ENCODE assay signal across 29 cellular contexts in genomic region chr3:45080824-45081223, GRCh38. TPM values are rescaled to one million over a fixed set of nuclear protein-coding genes. Genes with fewer than 3 reads are reported as not detected.
"Had no signal": no experiment of that assay in that cellular context is flagged by ENCODE, and none has a peak within 500 bp of the region (broad histone marks: within the 10 kb centered on the region; RNA-seq: fewer than 3 reads in every experiment).

No MANE protein-coding gene starts in this region.

- H3K4me1 Mint-ChIP-seq: activated naive CD4-positive, alpha-beta T cell treated with anti-CD3 and anti-CD28 coated beads, Interleukin-2, amount 50 U/mL, for 24 hours; activated T-helper 17 cell treated with anti-CD3 and anti-CD28 coated beads, Interleukin-2, amount 50 U/mL, for 72 hours had no signal

- H3K9me3 ChIP-seq: MG63, SJSA1, SK-N-SH had no signal

- H3K36me3 Mint-ChIP-seq: activated naive CD4-positive, alpha-beta T cell treated with anti-CD3 and anti-CD28 coated beads, Interleukin-2, amount 50 U/mL, for 24 hours had no signal

- DNase-seq: activated CD4-positive, alpha-beta T cell treated with anti-CD3 and anti-CD28 coated beads, Interleukin-2, amount 10 ng/mL, durations not matched to agents 24 days and 14 days; activated CD4-positive, alpha-beta T cell treated with anti-CD3 and anti-CD28 coated beads, Interleukin-2, amount 50 U/mL, for 4 hours; activated CD8-positive, alpha-beta T cell treated with anti-CD3 and anti-CD28 coated beads for 36 hours; activated gamma-delta T cell; activated naive CD4-positive, alpha-beta T cell treated with Interleukin-2 at 50 U/mL for 16 hours; activated T-cell treated with anti-CD3 and anti-CD28 coated beads, Interleukin-2, amount 50 U/mL, for 1 hour; activated T-cell treated with anti-CD3 and anti-CD28 coated beads, Interleukin-2, amount 50 U/mL, for 72 hours; anterior cingulate cortex; brain microvascular endothelial cell; central memory CD4-positive, alpha-beta T cell; MG63; NCI-H1105; NCI-H1417 treated with DMSO at 0.1 percent for 48 hours; NCI-H187 treated with DMSO at 0.1 percent for 48 hours; NCI-H2081; NCI-H2171 treated with DMSO at 0.1 percent for 48 hours; NCI-H2227 treated with DMSO at 0.1 percent for 48 hours; NCI-H446; NCI-H510A treated with DMSO at 0.1 percent for 48 hours; RPMI8226; SHP77 treated with DMSO at 0.1 percent for 48 hours; SK-N-SH had no signal

- H3K9ac ChIP-seq: SK-N-SH had no signal

- H3K36me3 ChIP-seq: brain microvascular endothelial cell, MG63, SJSA1 had no signal

- H3K27ac Mint-ChIP-seq: activated CD4-positive, alpha-beta T cell treated with anti-CD3 and anti-CD28 coated beads, Interleukin-2, amount 10 ng/mL, durations not matched to agents 24 days and 14 days; activated CD8-positive, alpha-beta T cell treated with anti-CD3 and anti-CD28 coated beads for 36 hours; activated naive CD4-positive, alpha-beta T cell treated with anti-CD3 and anti-CD28 coated beads, Interleukin-2, amount 50 U/mL, for 24 hours; activated T-cell treated with anti-CD3 and anti-CD28 coated beads, Interleukin-2, amount 50 U/mL, for 72 hours; activated T-helper 17 cell treated with anti-CD3 and anti-CD28 coated beads, Interleukin-2, amount 50 U/mL, for 72 hours; T-helper 1 cell treated with Interleukin-12 subunit alpha and Interleukin-12 subunit beta and Interleukin-4 antibody, amounts not matched to agents 30 μg/mL and 1 μg/mL, for 36 hours; T-helper 2 cell treated with Interferon-gamma antibody and Interleukin-4, amounts not matched to agents 5 μg/mL and 100 μg/mL, for 36 hours had no signal

- H3K4me3 Mint-ChIP-seq: activated CD4-positive, alpha-beta T cell treated with anti-CD3 and anti-CD28 coated beads, Interleukin-2, amount 10 ng/mL, durations not matched to agents 24 days and 14 days; activated CD8-positive, alpha-beta T cell treated with anti-CD3 and anti-CD28 coated beads for 36 hours; activated naive CD4-positive, alpha-beta T cell treated with anti-CD3 and anti-CD28 coated beads, Interleukin-2, amount 50 U/mL, for 24 hours; activated T-cell treated with anti-CD3 and anti-CD28 coated beads, Interleukin-2, amount 50 U/mL, for 72 hours; activated T-helper 17 cell treated with anti-CD3 and anti-CD28 coated beads, Interleukin-2, amount 50 U/mL, for 72 hours; T-helper 1 cell treated with Interleukin-12 subunit alpha and Interleukin-12 subunit beta and Interleukin-4 antibody, amounts not matched to agents 30 μg/mL and 1 μg/mL, for 36 hours; T-helper 2 cell treated with Interferon-gamma antibody and Interleukin-4, amounts not matched to agents 5 μg/mL and 100 μg/mL, for 36 hours had no signal

- H3K27me3 ChIP-seq: brain microvascular endothelial cell, MG63, SJSA1 had no signal

- FAIRE-seq: TTC549 had no signal

- H3K4me3 ChIP-seq: MG63, SJSA1 had no signal

- H3K4me2 ChIP-seq: SK-N-SH had no signal

- H3K9me3 Mint-ChIP-seq: activated T-helper 17 cell treated with anti-CD3 and anti-CD28 coated beads, Interleukin-2, amount 50 U/mL, for 72 hours; T-helper 2 cell treated with Interferon-gamma antibody and Interleukin-4, amounts not matched to agents 5 μg/mL and 100 μg/mL, for 36 hours had no signal

- ATAC-seq: activated CD8-positive, alpha-beta T cell treated with anti-CD3 and anti-CD28 coated beads for 36 hours; activated T-cell treated with anti-CD3 and anti-CD28 coated beads, Interleukin-2, amount 50 U/mL, for 72 hours; activated T-helper 17 cell treated with anti-CD3 and anti-CD28 coated beads, Interleukin-2, amount 50 U/mL, for 72 hours; Panc1 had no signal

- H3K27me3 Mint-ChIP-seq: activated naive CD4-positive, alpha-beta T cell treated with anti-CD3 and anti-CD28 coated beads, Interleukin-2, amount 50 U/mL, for 24 hours; activated T-helper 17 cell treated with anti-CD3 and anti-CD28 coated beads, Interleukin-2, amount 50 U/mL, for 72 hours had no signal

- H3K27ac ChIP-seq: brain microvascular endothelial cell, SJSA1 had no signal

RNA-seq across cellular contexts. Expression of gene CLEC3B, which starts 54.7 kb away (rescaled TPM):
- total RNA-seq: activated CD4-positive, alpha-beta T cell treated with anti-CD3 and anti-CD28 coated beads, Interleukin-2, amount 10 ng/mL, durations not matched to agents 24 days and 14 days; activated CD8-positive, alpha-beta T cell treated with anti-CD3 and anti-CD28 coated beads for 36 hours had no signal
